33 cellular contexts compared by ENCODE assay signal in the genomic region with DNA sequence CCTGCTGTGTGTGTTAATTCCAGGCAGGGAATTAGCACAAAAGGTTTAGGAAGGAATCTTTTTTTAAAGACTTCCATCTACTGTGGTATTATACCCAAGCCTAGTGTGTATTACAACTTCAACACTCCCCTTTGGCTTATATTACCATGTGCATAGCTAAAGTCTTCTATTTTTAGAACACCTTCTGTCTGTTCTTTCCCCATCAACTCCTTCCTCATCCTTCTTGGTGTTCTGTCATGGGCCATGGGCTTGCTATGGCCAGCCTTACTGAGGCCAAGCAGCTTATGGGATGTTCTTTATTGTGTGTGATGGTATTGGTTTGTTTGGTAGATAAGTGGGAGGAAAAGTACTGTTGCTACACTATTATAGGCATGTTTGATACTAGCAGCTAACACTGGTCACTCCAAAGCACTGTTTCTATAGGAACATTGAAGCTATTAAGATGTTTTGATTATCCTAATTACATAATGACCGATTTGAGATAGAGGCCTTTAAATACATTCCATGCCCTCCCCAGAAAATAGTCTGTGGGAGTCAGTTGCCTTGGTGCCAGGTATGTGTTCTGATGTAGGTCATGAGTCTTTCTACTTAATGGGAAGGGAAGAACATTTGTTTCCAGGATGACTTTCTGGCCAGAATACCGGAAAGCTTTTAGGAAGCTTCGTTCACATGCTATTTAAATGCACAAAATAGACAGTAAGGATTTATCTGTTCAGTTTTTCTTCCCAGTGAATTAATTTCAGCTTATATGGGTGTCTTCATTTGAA. TPM values are rescaled to one million over a fixed set of nuclear protein-coding genes. Genes with fewer than 3 reads are reported as not detected.
DNase-seq lines count a peak whose midpoint lies in the region; ATAC-seq and TF ChIP-seq lines count a peak whose summit lies in the region.
"Had no signal": no experiment of that assay in that cellular context is flagged by ENCODE, and none has a peak within 500 bp of the region (broad histone marks: within the 10 kb centered on the region; RNA-seq: fewer than 3 reads in every experiment).

No MANE protein-coding gene starts in this region.

- DNase-seq in G401 (ENCODE audit: low spot score), result peak; percentile 82
- peak; percentile 62 for DNase-seq in WERI-Rb-1
- no peak for DNase-seq in sigmoid colon
- no peak for DNase-seq in NOMO-1 (lab: John Stamatoyannopoulos, UW; ENCODE audit: unreplicated experiment in 2 of 2)
- DNase-seq in effector memory CD4-positive, alpha-beta T cell, result no peak
- no peak for DNase-seq in mucosa of gallbladder (ENCODE audit: low spot score)
- DNase-seq: activated CD4-positive, alpha-beta T cell treated with anti-CD3 and anti-CD28 coated beads for 48 hours; activated T-cell treated with anti-CD3 and anti-CD28 coated beads, Interleukin-2, amount 50 U/mL, for 24 hours; body of pancreas; effector CD8-positive, alpha-beta T cell; EL; erythroblast; foreskin fibroblast; HCEC 1CT; heart right ventricle; naive B cell; NCI-H146; NCI-H2107; PC-9; SHP77; stimulated activated CD4-positive, alpha-beta T cell treated with anti-CD3 and anti-CD28 coated beads, Interleukin-4, amount 100 ng/mL, for 24 hours; T-helper 9 cell had no signal

- peaks cover 0 to 58% (median 19%) of the 10 kb centered on the region in 3 donors for H3K4me1 ChIP-seq in gastroesophageal sphincter
- H3K4me1 ChIP-seq in sigmoid colon, result peaks cover 0 to 40% (median 36%) of the 10 kb centered on the region in 4 donors
- H3K4me1 ChIP-seq in effector memory CD4-positive, alpha-beta T cell (ENCODE audit: control insufficient read depth, insufficient read depth, low read length, poor library complexity, severe bottlenecking), result no peaks in the 10 kb centered on the region
- H3K4me1 ChIP-seq: suprapubic skin had no signal

- in situ Hi-C loops in G401 (cut with HindIII; ENCODE audit: low sequenced_read_pairs), result loop anchor here (25.0 kb wide), 1 partner anchor 188 kb away; the partner anchor contains the start of genes C2CD2L, DPAGT1 and HINFP

- H3K36me3 ChIP-seq in WERI-Rb-1, result peaks cover 18% of the 10 kb centered on the region
- peaks cover 0 to 70% of the 10 kb centered on the region in 2 donors for H3K36me3 ChIP-seq in gastroesophageal sphincter
- H3K36me3 ChIP-seq in sigmoid colon, result peaks cover 0 to 69% (median 8%) of the 10 kb centered on the region in 4 donors
- H3K36me3 ChIP-seq in effector memory CD4-positive, alpha-beta T cell (ENCODE audit: control insufficient read depth, insufficient read depth, low read length), result peaks cover 77% of the 10 kb centered on the region

- TF ChIP-seq CTCF in WERI-Rb-1 (IDR thresholded peaks at IDR 0.05; ENCODE audit: low read depth, low read length), result no peak
- TF ChIP-seq CTCF in gastroesophageal sphincter (IDR thresholded peaks at IDR 0.05), result no peak
- TF ChIP-seq CTCF in sigmoid colon (IDR thresholded peaks at IDR 0.05), result no peak

- whole genome bisulfite sequencing in gastroesophageal sphincter (ENCODE audit: low coverage in 1 of 2), 2 donors, result 41 to 62% methylated on average over 3 of the region's 3 CpGs
- 91 to 93% methylated on average over 3 of the region's 3 CpGs for WGBS in sigmoid colon, 2 donors

- intact Hi-C loops in sigmoid colon (cut with DNase I), result no loop called here

- H3K27me3 ChIP-seq in WERI-Rb-1 (ENCODE audit: insufficient read depth, low read depth, severe bottlenecking), result no peaks in the 10 kb centered on the region
- H3K27me3 ChIP-seq in gastroesophageal sphincter, result no peaks in the 10 kb centered on the region
- H3K27me3 ChIP-seq in sigmoid colon, result no peaks in the 10 kb centered on the region
- H3K27me3 ChIP-seq in effector memory CD4-positive, alpha-beta T cell (replicated peaks; ENCODE audit: control insufficient read depth, insufficient read depth, low read length, poor library complexity, severe bottlenecking), result no peaks in the 10 kb centered on the region
- H3K27me3 ChIP-seq: body of pancreas, heart right ventricle, suprapubic skin had no signal

- TF ChIP-seq EP300 in gastroesophageal sphincter (IDR thresholded peaks at IDR 0.05) (no peak), sigmoid colon (IDR thresholded peaks at IDR 0.05) (no peak)

- TF ChIP-seq POLR2A in gastroesophageal sphincter (IDR thresholded peaks at IDR 0.05) (no peak), sigmoid colon (IDR thresholded peaks at IDR 0.05) (no peak)

- H3K27ac ChIP-seq in WERI-Rb-1 (0 out of 2 replicates have a peak overlapping the region, but pooled peaks have one; percentile 2), gastroesophageal sphincter (peak overlapping the region; percentile 55 to 98 (median 78)), sigmoid colon (peak overlapping the region; percentile 29 to 77 (median 73))
- no peak overlapping the region for H3K27ac ChIP-seq in effector memory CD4-positive, alpha-beta T cell (ENCODE audit: insufficient read depth, low read length, poor library complexity, severe bottlenecking)
- H3K27ac ChIP-seq: body of pancreas, PC-9, suprapubic skin, VCaP had no signal

- H3K9me3 ChIP-seq in WERI-Rb-1 (ENCODE audit: severe bottlenecking), result no peaks in the 10 kb centered on the region
- H3K9me3 ChIP-seq in gastroesophageal sphincter, result no peaks in the 10 kb centered on the region
- no peaks in the 10 kb centered on the region for H3K9me3 ChIP-seq in sigmoid colon
- H3K9me3 ChIP-seq in effector memory CD4-positive, alpha-beta T cell (ENCODE audit: control insufficient read depth, low read length), result no peaks in the 10 kb centered on the region
- H3K9me3 ChIP-seq: body of pancreas, heart right ventricle, suprapubic skin had no signal

- ATAC-seq in gastroesophageal sphincter (peak; percentile 63), HG02623 (IDR thresholded peaks at IDR 0.05; ENCODE audit: unreplicated experiment) (no peak)
- ATAC-seq: body of pancreas; stimulated activated effector memory CD8-positive, alpha-beta T cell treated with anti-CD3 and anti-CD28 coated beads, Interleukin-12 subunit alpha, Interleukin-12 subunit beta, amount 100 ng/mL, for 72 hours had no signal

- H3K4me3 ChIP-seq in WERI-Rb-1 (ENCODE audit: low read depth, low read length), result no peak overlapping the region
- no peak overlapping the region for H3K4me3 ChIP-seq in gastroesophageal sphincter
- H3K4me3 ChIP-seq in sigmoid colon, result no peak overlapping the region
- H3K4me3 ChIP-seq in effector memory CD4-positive, alpha-beta T cell (ENCODE audit: insufficient read depth, low read depth, low read length, poor library complexity, severe bottlenecking), result no peak overlapping the region
- H3K4me3 ChIP-seq: body of pancreas, heart right ventricle, PC-9, suprapubic skin had no signal

RNA-seq across cellular contexts. Expression of gene MCAM, which starts 16.5 kb away (rescaled TPM):
- total RNA-seq in G401 (2014; rRNA removed; shearing (Covaris generic)), result 77.2 and 90.3 TPM in 2 replicates
- total RNA-seq in gastroesophageal sphincter (1,000 to 10,000 TPM in 3 of 4 donors, 100 to 1,000 TPM in 1; 702 to 1,904 (median 1,177) TPM), sigmoid colon (1,000 to 10,000 TPM in 1 of 4 donors, 100 to 1,000 TPM in 3; 628 to 1,033 (median 813) TPM), mucosa of gallbladder (130 TPM)
- polyA plus RNA-seq in sigmoid colon, result 10 to 100 TPM in 1 of 3 donors, 1 to 10 TPM in 2; 2.1 to 51.5 (median 4.8) TPM

RNA-seq across cellular contexts. Expression of gene RNF26, which starts 33.9 kb away (rescaled TPM):
- total RNA-seq in G401 (2014; rRNA removed; shearing (Covaris generic)), result 19.3 and 19.9 TPM in 2 replicates
- total RNA-seq in gastroesophageal sphincter, result 10 to 100 TPM; 13.0 to 39.6 (median 17.1) TPM
- total RNA-seq in sigmoid colon, result 10 to 100 TPM in 3 of 4 donors, 1 to 10 TPM in 1; 9.8 to 18.3 (median 11.8) TPM
- 10 to 100 TPM in 1 of 3 donors, 1 to 10 TPM in 2; 6.2 to 26.1 (median 7.2) TPM for polyA plus RNA-seq in sigmoid colon
- total RNA-seq in mucosa of gallbladder, result 36.4 TPM

RNA-seq across cellular contexts. Expression of gene C1QTNF5, which starts 40.3 kb away (rescaled TPM):
- total RNA-seq in G401 (2014; rRNA removed; shearing (Covaris generic)), result 0.17 and 1.0 TPM in 2 replicates
- total RNA-seq in gastroesophageal sphincter (10 to 100 TPM; 44.3 to 52.1 (median 45.6) TPM), sigmoid colon (10 to 100 TPM; 23.2 to 35.2 (median 32.4) TPM), mucosa of gallbladder (32.9 TPM)
- polyA plus RNA-seq in sigmoid colon, result 10 to 100 TPM in 1 of 3 donors, 1 to 10 TPM in 2; 4.9 to 12.5 (median 5.4) TPM
- total RNA-seq: activated CD8-positive, alpha-beta memory T cell treated with anti-CD3 and anti-CD28 coated beads for 36 hours; NCI-H460; PC-9 had no signal

RNA-seq across cellular contexts. Expression of gene MFRP, which starts 46.1 kb away (rescaled TPM):
- total RNA-seq in G401 (2014; rRNA removed; shearing (Covaris generic)), result 0.25 and 7.3 TPM in 2 replicates
- under 1 TPM in 1 of 4 donors, not detected in 3; 0.15 TPM for total RNA-seq in gastroesophageal sphincter
- total RNA-seq in sigmoid colon, result under 1 TPM in 1 of 4 donors, not detected in 3; 0.14 TPM
- polyA plus RNA-seq in sigmoid colon, result not detected
- not detected for total RNA-seq in mucosa of gallbladder
- total RNA-seq: activated CD8-positive, alpha-beta memory T cell treated with anti-CD3 and anti-CD28 coated beads for 36 hours; heart right ventricle; LHCN-M2; NCI-H460; osteocyte; PC-9; ureter had no signal
- polyA plus RNA-seq: AG04450 had no signal

Comparison
In these comparisons a context has a peak if more than half of its experiments do, and no peak if none do; other contexts are left out.
1. DNase-seq: peak in G401 (single experiment) and WERI-Rb-1 (single experiment); none in sigmoid colon (single experiment), NOMO-1 (0 of 2), effector memory CD4-positive, alpha-beta T cell (0 of 3) and mucosa of gallbladder (single experiment).
2. RNA of gene C1QTNF5, which starts 40.3 kb away (total RNA-seq): 44.3 to 52.1 TPM in gastroesophageal sphincter, 23.2 to 35.2 TPM in sigmoid colon and 32.9 TPM in mucosa of gallbladder (single experiment); 0.17 to 1.0 TPM in G401; every median in the first group is over 10 times any median in the second.